In genomic region chr2:143463717-143464116, GRCh38 we compare ENCODE assay signal across 11 cellular contexts.
DNase-seq lines count a peak whose midpoint lies in the region; ATAC-seq and TF ChIP-seq lines count a peak whose summit lies in the region.
"Had no signal": no experiment of that assay in that cellular context is flagged by ENCODE, and none has a peak within 500 bp of the region (broad histone marks: within the 10 kb centered on the region; RNA-seq: fewer than 3 reads in every experiment).

No MANE protein-coding gene starts in this region.

- no peak for TF ChIP-seq POLR2A in NB4 (IDR thresholded peaks at IDR 0.05; ENCODE audit: extremely low read depth, insufficient read length)

- H3K4me3 ChIP-seq in NB4 (ENCODE audit: low read depth, low read length) = no peak overlapping the region

- ATAC-seq in GM18502 (IDR thresholded peaks at IDR 0.05; ENCODE audit: poor library complexity, unreplicated experiment) = peak; percentile 62
- ATAC-seq in GM19452 (IDR thresholded peaks at IDR 0.05; ENCODE audit: unreplicated experiment) = peak; percentile 75
- peak; percentile 58 for ATAC-seq in HG02943 (IDR thresholded peaks at IDR 0.05; ENCODE audit: low read depth, unreplicated experiment)

- in situ Hi-C loops in G401 (cut with HindIII; ENCODE audit: low sequenced_read_pairs) = no loop called here

- no peak for TF ChIP-seq CTCF in NB4 (IDR thresholded peaks at IDR 0.05; ENCODE audit: low read depth, low read length)

- DNase-seq in NB4 (ENCODE audit: low read depth) = peak; percentile 8
- DNase-seq in stimulated activated naive CD4-positive, alpha-beta T cell (lab: John Stamatoyannopoulos, UW) = no peak
- no peak for DNase-seq in G401 (ENCODE audit: low spot score)
- no peak for DNase-seq in HCEC 1CT
- DNase-seq in NK-92 (lab: John Stamatoyannopoulos, UW; ENCODE audit: unreplicated experiment) = no peak
- DNase-seq: activated CD8-positive, alpha-beta memory T cell treated with anti-CD3 and anti-CD28 coated beads, Interleukin-2, amount 50 U/mL, for 4 hours; brain microvascular endothelial cell; NCI-H1092 had no signal
